Comparison of ENCODE assay signal across 1 cellular context in the genomic region with DNA sequence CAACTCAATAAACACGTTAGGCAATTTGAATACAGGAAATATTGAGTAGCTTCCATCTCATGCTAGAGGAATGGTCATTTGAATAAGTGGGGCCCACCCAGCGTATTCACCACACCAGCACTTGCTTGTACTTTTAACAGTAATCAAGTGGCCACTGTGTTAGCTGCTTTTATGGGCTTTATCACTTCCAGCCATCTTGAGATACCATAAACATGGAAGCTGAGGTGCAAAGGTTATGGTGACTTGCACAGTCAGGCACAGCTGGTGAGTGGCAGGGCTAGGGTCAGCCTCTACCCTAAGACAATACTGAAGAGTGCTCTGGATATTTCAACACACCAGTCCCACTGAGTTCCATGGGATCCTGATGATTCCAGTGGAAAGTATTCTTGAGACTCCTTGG.
TF ChIP-seq lines count a peak whose summit lies in the region.

No MANE protein-coding gene starts in this region.

TF ChIP-seq in GM12878, 131 proteins besides CTCF, POLR2A, EP300 and RAD21:
- TF ChIP-seq BCL11A (IDR thresholded peaks at IDR 0.05; ENCODE audit: low read depth, low read length) (no peak), SMC3 (IDR thresholded peaks at IDR 0.05; ENCODE audit: borderline replicate concordance, low read length) (no peak), RCOR1 (conservative IDR thresholded peaks at IDR 0.05; ENCODE audit: low read depth, low read length) (no peak), BHLHE40 (IDR thresholded peaks at IDR 0.05; ENCODE audit: borderline replicate concordance in 1 of 2, low read depth in 2 of 2, low read length in 1 of 2) (no peak), CHD4 (IDR thresholded peaks at IDR 0.05) (no peak), SMAD5 (IDR thresholded peaks at IDR 0.05; ENCODE audit: low read depth) (no peak), ASH2L (IDR thresholded peaks at IDR 0.05; ENCODE audit: borderline replicate concordance, low read depth) (no peak), ZBED1 (IDR thresholded peaks at IDR 0.05; ENCODE audit: borderline replicate concordance) (no peak), KLF5 (IDR thresholded peaks at IDR 0.05; ENCODE audit: partially characterized antibody) (no peak), MYB (IDR thresholded peaks at IDR 0.05; ENCODE audit: borderline replicate concordance, low read depth, low read length) (no peak), NR2C1 (IDR thresholded peaks at IDR 0.05) (no peak), YY1 (IDR thresholded peaks at IDR 0.05; ENCODE audit: low read depth, low read length) (no peak), KAT2A (conservative IDR thresholded peaks at IDR 0.05; ENCODE audit: control insufficient read depth, low read depth, low read length) (no peak)
- TF ChIP-seq, protein P1, sequence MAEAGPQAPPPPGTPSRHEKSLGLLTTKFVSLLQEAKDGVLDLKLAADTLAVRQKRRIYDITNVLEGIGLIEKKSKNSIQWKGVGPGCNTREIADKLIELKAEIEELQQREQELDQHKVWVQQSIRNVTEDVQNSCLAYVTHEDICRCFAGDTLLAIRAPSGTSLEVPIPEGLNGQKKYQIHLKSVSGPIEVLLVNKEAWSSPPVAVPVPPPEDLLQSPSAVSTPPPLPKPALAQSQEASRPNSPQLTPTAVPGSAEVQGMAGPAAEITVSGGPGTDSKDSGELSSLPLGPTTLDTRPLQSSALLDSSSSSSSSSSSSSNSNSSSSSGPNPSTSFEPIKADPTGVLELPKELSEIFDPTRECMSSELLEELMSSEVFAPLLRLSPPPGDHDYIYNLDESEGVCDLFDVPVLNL (IDR thresholded peaks at IDR 0.05; ENCODE audit: low read depth, low read length) = no peak
- TF ChIP-seq, protein P2, sequence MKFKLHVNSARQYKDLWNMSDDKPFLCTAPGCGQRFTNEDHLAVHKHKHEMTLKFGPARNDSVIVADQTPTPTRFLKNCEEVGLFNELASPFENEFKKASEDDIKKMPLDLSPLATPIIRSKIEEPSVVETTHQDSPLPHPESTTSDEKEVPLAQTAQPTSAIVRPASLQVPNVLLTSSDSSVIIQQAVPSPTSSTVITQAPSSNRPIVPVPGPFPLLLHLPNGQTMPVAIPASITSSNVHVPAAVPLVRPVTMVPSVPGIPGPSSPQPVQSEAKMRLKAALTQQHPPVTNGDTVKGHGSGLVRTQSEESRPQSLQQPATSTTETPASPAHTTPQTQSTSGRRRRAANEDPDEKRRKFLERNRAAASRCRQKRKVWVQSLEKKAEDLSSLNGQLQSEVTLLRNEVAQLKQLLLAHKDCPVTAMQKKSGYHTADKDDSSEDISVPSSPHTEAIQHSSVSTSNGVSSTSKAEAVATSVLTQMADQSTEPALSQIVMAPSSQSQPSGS (IDR thresholded peaks at IDR 0.05; ENCODE audit: low read length) = no peak
